In the genomic region with DNA sequence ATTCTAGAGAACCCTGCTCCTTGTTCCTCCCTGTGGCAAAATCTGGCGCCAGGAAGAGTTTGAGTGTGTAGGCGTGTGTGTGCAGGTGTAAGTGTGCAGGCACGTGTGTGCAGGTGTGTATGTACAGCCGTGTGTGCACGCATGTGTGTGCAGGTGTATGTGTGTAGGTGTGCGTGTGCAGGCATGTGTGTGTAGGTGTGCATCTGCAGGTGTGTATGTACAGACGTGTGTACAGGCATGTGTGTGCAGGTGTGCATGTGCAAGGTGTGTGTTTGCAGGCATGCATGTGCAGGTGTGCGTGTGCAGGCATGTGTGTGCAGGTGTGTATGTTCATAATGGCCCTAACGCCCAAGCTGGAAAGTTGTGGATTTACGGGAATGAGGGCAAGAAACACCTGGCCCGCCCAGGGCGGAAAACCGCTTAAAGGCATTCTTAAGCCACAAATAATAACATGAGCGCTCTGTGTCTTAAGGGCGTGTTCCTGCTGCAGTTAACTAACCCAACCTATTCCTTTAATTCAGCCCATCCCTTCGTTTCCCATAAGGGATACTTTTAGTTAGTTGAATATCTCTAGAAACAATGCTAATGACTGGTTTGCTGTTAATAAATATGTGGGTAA, we compare ENCODE assay signal across 25 cellular contexts.
"Had no signal": no experiment of that assay in that cellular context is flagged by ENCODE, and none has a peak within 500 bp of the region (broad histone marks: within the 10 kb centered on the region; RNA-seq: fewer than 3 reads in every experiment).

No MANE protein-coding gene starts in this region.

- H3K36me3 ChIP-seq: adrenal gland, lower lobe of right lung, sigmoid colon, thoracic aorta, upper lobe of right lung had no signal

- DNase-seq: activated CD4-positive, alpha-beta T cell treated with anti-CD3 and anti-CD28 coated beads for 1 hour; activated CD4-positive, alpha-beta T cell treated with anti-CD3 and anti-CD28 coated beads, Interleukin-2, amount 50 U/mL, for 1 hour; activated CD8-positive, alpha-beta memory T cell treated with anti-CD3 and anti-CD28 coated beads, Interleukin-2, amount 50 U/mL, for 48 hours; activated naive CD4-positive, alpha-beta T cell; activated T-cell treated with anti-CD3 and anti-CD28 coated beads, Interleukin-2, amount 50 U/mL, for 4 hours; adrenal gland; foreskin fibroblast; kidney; lower lobe of right lung; mesendoderm; naive B cell; retina; sigmoid colon; stimulated activated CD4-positive, alpha-beta T cell treated with anti-CD3 and anti-CD28 coated beads, Interleukin-2, amount 100 ng/mL, for 48 hours; stimulated activated naive CD4-positive, alpha-beta T cell treated with Interleukin-2 at 50 U/mL for 16 hours; upper lobe of right lung had no signal

- H3K4me3 Mint-ChIP-seq: activated naive CD8-positive, alpha-beta T cell; activated T-cell treated with anti-CD3 and anti-CD28 coated beads, Interleukin-2, amount 50 U/mL, for 4 hours; central memory CD8-positive, alpha-beta T cell; naive B cell; neural crest cell had no signal

- H3K27me3 Mint-ChIP-seq: activated naive CD8-positive, alpha-beta T cell; central memory CD8-positive, alpha-beta T cell; naive B cell; progenitor cell of endocrine pancreas had no signal

- ATAC-seq: activated T-cell treated with anti-CD3 and anti-CD28 coated beads, Interleukin-2, amount 50 U/mL, for 4 hours; lower lobe of right lung; upper lobe of right lung had no signal

- H3K27me3 ChIP-seq: adrenal gland, sigmoid colon, upper lobe of right lung had no signal

- H3K9me3 Mint-ChIP-seq: activated T-cell treated with anti-CD3 and anti-CD28 coated beads, Interleukin-2, amount 50 U/mL, for 4 hours; central memory CD8-positive, alpha-beta T cell; neural crest cell had no signal

- H3K36me3 Mint-ChIP-seq: activated naive CD8-positive, alpha-beta T cell had no signal

- H3K4me3 ChIP-seq: adrenal gland, coronary artery, lower lobe of right lung, sigmoid colon, smooth muscle cell, thoracic aorta, upper lobe of right lung had no signal

- H3K27ac Mint-ChIP-seq: activated naive CD8-positive, alpha-beta T cell; activated T-helper 2 cell treated with anti-CD3 and anti-CD28 coated beads, Interferon-gamma antibody, Interleukin-2, Interleukin-4, amounts not matched to agents 10 μg/mL and 5 μg/mL and 100 μg/mL, durations not matched to agents 14 hours and 24 hours and 36 hours; progenitor cell of endocrine pancreas had no signal

- FAIRE-seq: astrocyte, kidney had no signal
